17 cellular contexts compared by ENCODE assay signal in genomic region chr19:45408121-45408520, GRCh38. TPM values are rescaled to one million over a fixed set of nuclear protein-coding genes. Genes with fewer than 3 reads are reported as not detected.
DNase-seq lines count a peak whose midpoint lies in the region; ATAC-seq and TF ChIP-seq lines count a peak whose summit lies in the region.
"Had no signal": no experiment of that assay in that cellular context is flagged by ENCODE, and none has a peak within 500 bp of the region (broad histone marks: within the 10 kb centered on the region; RNA-seq: fewer than 3 reads in every experiment).

No MANE protein-coding gene starts in this region.

- H3K9me3 ChIP-seq in OCI-LY1 (ENCODE audit: low read length) (no peaks in the 10 kb centered on the region), mammary epithelial cell (replicated peaks; ENCODE audit: insufficient read depth, low read length) (no peaks in the 10 kb centered on the region), testis (no peaks in the 10 kb centered on the region)
- H3K9me3 ChIP-seq: esophagus squamous epithelium, pancreas had no signal

- H3K36me3 ChIP-seq in OCI-LY1 (ENCODE audit: insufficient read depth, low read length) = peaks cover 21% of the 10 kb centered on the region
- H3K36me3 ChIP-seq in mammary epithelial cell (ENCODE audit: insufficient read depth, low read length) = peaks cover 4% of the 10 kb centered on the region
- no peaks in the 10 kb centered on the region for H3K36me3 ChIP-seq in testis (ENCODE audit: low read depth, missing control alignments)
- H3K36me3 ChIP-seq: pancreas had no signal

- dilution Hi-C loops in mammary epithelial cell (cut with HindIII; ENCODE audit: low sequenced_read_pairs) = loop anchor here (10.0 kb wide), 2 partner anchors 63 to 173 kb away; partner anchors contain the start of gene KLC3

- H3K27me3 Mint-ChIP-seq in activated naive CD4-positive, alpha-beta T cell treated with anti-CD3 and anti-CD28 coated beads for 36 hours (ENCODE audit: low read depth) = peaks cover 19% of the 10 kb centered on the region

- no peak for DNase-seq in activated naive CD4-positive, alpha-beta T cell treated with anti-CD3 and anti-CD28 coated beads for 36 hours
- no peak for DNase-seq in activated naive CD4-positive, alpha-beta T cell treated with anti-CD3 and anti-CD28 coated beads, Interleukin-2, amount 50 U/mL, for 16 hours
- DNase-seq in mammary epithelial cell (no peak), testis (no peak), COR-L47 (lab: John Stamatoyannopoulos, UW) (no peak)
- DNase-seq in stimulated activated effector memory CD8-positive, alpha-beta T cell treated with anti-CD3 and anti-CD28 coated beads, Interleukin-12 subunit alpha, Interleukin-12 subunit beta, amount 100 ng/mL, for 72 hours (ENCODE audit: low spot score in 2 of 2) = no peak
- DNase-seq: activated CD8-positive, alpha-beta memory T cell treated with anti-CD3 and anti-CD28 coated beads for 24 hours; amniotic stem cell; DMS79; esophagus squamous epithelium; NCI-H1417; stimulated activated CD4-positive, alpha-beta T cell treated with anti-CD3 and anti-CD28 coated beads, Interleukin-15, amount 100 ng/mL, for 24 hours; trophoblast cell had no signal

- H3K4me1 ChIP-seq in OCI-LY1 (ENCODE audit: insufficient read depth, low read length, severe bottlenecking) = peaks cover 45% of the 10 kb centered on the region
- H3K4me1 ChIP-seq in mammary epithelial cell (ENCODE audit: insufficient read depth, low read length) = peaks cover 8% of the 10 kb centered on the region
- peaks cover 22% of the 10 kb centered on the region for H3K4me1 ChIP-seq in testis

- H3K4me3 Mint-ChIP-seq in activated naive CD4-positive, alpha-beta T cell treated with anti-CD3 and anti-CD28 coated beads for 36 hours = peak overlapping the region; percentile 44
- peak overlapping the region; percentile 87 for H3K4me3 Mint-ChIP-seq in stimulated activated effector memory CD8-positive, alpha-beta T cell treated with anti-CD3 and anti-CD28 coated beads, Interleukin-12 subunit alpha, Interleukin-12 subunit beta, amount 100 ng/mL, for 72 hours

- no peaks in the 10 kb centered on the region for H3K9me3 Mint-ChIP-seq in activated naive CD4-positive, alpha-beta T cell treated with anti-CD3 and anti-CD28 coated beads for 36 hours
- H3K9me3 Mint-ChIP-seq in stimulated activated effector memory CD8-positive, alpha-beta T cell treated with anti-CD3 and anti-CD28 coated beads, Interleukin-12 subunit alpha, Interleukin-12 subunit beta, amount 100 ng/mL, for 72 hours = no peaks in the 10 kb centered on the region

- CTCF ChIA-PET in activated naive CD4-positive, alpha-beta T cell treated with anti-CD3 and anti-CD28 coated beads for 36 hours (lab: Charles Lee) = interaction anchor here (1.0 to 1.4 kb wide), 2 partner anchors 31 to 71 kb away, joined by 3 to 4 read pairs; no protein-coding TSS in a partner anchor
- CTCF ChIA-PET in mammary epithelial cell (lab: Charles Lee; ENCODE audit: low non-redundant PET) = no interaction called here

- no TSS peak for BruUV-seq in mammary epithelial cell (replicated peaks; lab: Mats Ljungman, UMichigan)

- peaks cover 41% of the 10 kb centered on the region for H3K4me1 Mint-ChIP-seq in activated naive CD4-positive, alpha-beta T cell treated with anti-CD3 and anti-CD28 coated beads for 36 hours (ENCODE audit: low read depth)
- peaks cover 56% of the 10 kb centered on the region for H3K4me1 Mint-ChIP-seq in stimulated activated effector memory CD8-positive, alpha-beta T cell treated with anti-CD3 and anti-CD28 coated beads, Interleukin-12 subunit alpha, Interleukin-12 subunit beta, amount 100 ng/mL, for 72 hours

- H3K36me3 Mint-ChIP-seq in activated naive CD4-positive, alpha-beta T cell treated with anti-CD3 and anti-CD28 coated beads for 36 hours (ENCODE audit: low read depth) = peaks cover 29% of the 10 kb centered on the region
- H3K36me3 Mint-ChIP-seq in stimulated activated effector memory CD8-positive, alpha-beta T cell treated with anti-CD3 and anti-CD28 coated beads, Interleukin-12 subunit alpha, Interleukin-12 subunit beta, amount 100 ng/mL, for 72 hours = peaks cover 72% of the 10 kb centered on the region

- intact Hi-C loops in activated naive CD4-positive, alpha-beta T cell treated with anti-CD3 and anti-CD28 coated beads for 36 hours (cut with micrococcal nuclease) = no loop called here
- intact Hi-C loops in mammary epithelial cell (cut with micrococcal nuclease) (loop anchor here (10.0 kb wide), 3 partner anchors 167 to 237 kb away; no protein-coding TSS in a partner anchor), testis (cut with DNase I; ENCODE audit: low total_unique reads) (no loop called here)

- H3K27me3 ChIP-seq in OCI-LY1 (ENCODE audit: insufficient read depth, low read length) = no peaks in the 10 kb centered on the region
- no peaks in the 10 kb centered on the region for H3K27me3 ChIP-seq in mammary epithelial cell (ENCODE audit: insufficient read depth, low read length)
- H3K27me3 ChIP-seq in testis = no peaks in the 10 kb centered on the region
- H3K27me3 ChIP-seq: pancreas had no signal

- peak overlapping the region; percentile 68; the same call in 1 of the 2 replicates for H3K4me2 ChIP-seq in OCI-LY1 (ENCODE audit: low read length)
- peak overlapping the region; percentile 6 for H3K4me2 ChIP-seq in mammary epithelial cell (ENCODE audit: insufficient read depth, low read depth, low read length)

- no peak overlapping the region for H3K27ac Mint-ChIP-seq in activated naive CD4-positive, alpha-beta T cell treated with anti-CD3 and anti-CD28 coated beads for 36 hours
- H3K27ac Mint-ChIP-seq in stimulated activated effector memory CD8-positive, alpha-beta T cell treated with anti-CD3 and anti-CD28 coated beads, Interleukin-12 subunit alpha, Interleukin-12 subunit beta, amount 100 ng/mL, for 72 hours = peak overlapping the region; percentile 63

- H3K27ac ChIP-seq in OCI-LY1 (ENCODE audit: low read depth, low read length, poor library complexity, severe bottlenecking) = no peak overlapping the region
- no peak overlapping the region for H3K27ac ChIP-seq in mammary epithelial cell (ENCODE audit: insufficient read depth, low read depth, low read length)
- peak overlapping the region in 1 of 2 donors; percentile 46 for H3K27ac ChIP-seq in testis
- H3K27ac ChIP-seq: esophagus squamous epithelium, pancreas had no signal

- H3K9ac ChIP-seq in OCI-LY1 (ENCODE audit: low read length) (no peak overlapping the region), mammary epithelial cell (ENCODE audit: insufficient read depth, low read length) (no peak overlapping the region)

- H3F3A ChIP-seq in OCI-LY1 (ENCODE audit: insufficient read depth, low read length) = no peaks in the 10 kb centered on the region

- H3K4me3 ChIP-seq in OCI-LY1 (ENCODE audit: low read depth, low read length, poor library complexity, severe bottlenecking) = peak overlapping the region; percentile 84
- no peak overlapping the region for H3K4me3 ChIP-seq in mammary epithelial cell (replicated peaks in 1 of 3; ENCODE audit: insufficient read depth in 1 of 3, low read depth in 2 of 3, low read length in 3 of 3)
- H3K4me3 ChIP-seq in testis = no peak overlapping the region

- no peak for ATAC-seq in stimulated activated effector memory CD8-positive, alpha-beta T cell treated with anti-CD3 and anti-CD28 coated beads, Interleukin-12 subunit alpha, Interleukin-12 subunit beta, amount 100 ng/mL, for 72 hours
- no peak for ATAC-seq in HG03097 (IDR thresholded peaks at IDR 0.05; ENCODE audit: low FRiP score, unreplicated experiment)
- ATAC-seq: Panc1, pancreas had no signal

- H3K9me2 ChIP-seq in OCI-LY1 (ENCODE audit: low read depth, low read length) = no peaks in the 10 kb centered on the region

- WGBS in mammary epithelial cell (ENCODE audit: low coverage, missing lambda C conversion rate) = 84% methylated on average over 6 of the region's 8 CpGs
- 88 to 94% methylated on average over 7 to 8 of the region's 8 CpGs for WGBS in testis, 2 donors

- H3K79me2 ChIP-seq in OCI-LY1 (ENCODE audit: insufficient read depth, low read length) (peaks cover 6% of the 10 kb centered on the region; the same call in 1 of the 2 replicates), mammary epithelial cell (ENCODE audit: insufficient read depth, low read length) (peaks cover 50% of the 10 kb centered on the region)

- H2AFZ ChIP-seq in OCI-LY1 (ENCODE audit: low read length) (no peak overlapping the region), mammary epithelial cell (ENCODE audit: low read depth, low read length) (no peak overlapping the region)

- H4K20me1 ChIP-seq in OCI-LY1 (ENCODE audit: insufficient read depth, low read length) (no peaks in the 10 kb centered on the region), mammary epithelial cell (ENCODE audit: insufficient read depth, low read length) (no peaks in the 10 kb centered on the region)

- TF ChIP-seq POLR2A in testis (IDR thresholded peaks at IDR 0.05) = no peak

- in situ Hi-C loops in mammary epithelial cell (cut with MboI; ENCODE audit: low sequenced_read_pairs in 2 of 2) = no loop called here

- TF ChIP-seq CTCF in OCI-LY1 (IDR thresholded peaks at IDR 0.05; ENCODE audit: low read length) (no peak), mammary epithelial cell (conservative IDR thresholded peaks at IDR 0.05 in 1 of 2, IDR thresholded peaks at IDR 0.05 in 1 of 2; ENCODE audit: extremely low read depth in 1 of 2, insufficient read depth in 1 of 2, low read depth in 1 of 2, low read length in 2 of 2) (no peak), testis (IDR thresholded peaks at IDR 0.05) (no peak)

RNA-seq across cellular contexts. Expression of gene POLR1G, which starts 1.7 kb away (rescaled TPM):
- 1 to 10 TPM; 7.4 to 7.6 TPM for total RNA-seq in activated naive CD4-positive, alpha-beta T cell treated with anti-CD3 and anti-CD28 coated beads for 36 hours
- total RNA-seq in mammary epithelial cell = 10 to 100 TPM; 11.7 to 16.9 TPM
- polyA plus RNA-seq in mammary epithelial cell = 15.0 TPM
- 12.6 TPM for polyA minus RNA-seq in mammary epithelial cell
- total RNA-seq in testis = 10 to 100 TPM; 10.2 to 12.1 TPM
- polyA plus RNA-seq in testis (ENCODE audit: insufficient read depth, low read depth, low replicate concordance) = 5.8 TPM

RNA-seq across cellular contexts. Expression of gene PPP1R13L, which starts 3.3 kb away (rescaled TPM):
- 1 to 10 TPM; 4.0 to 4.8 TPM for total RNA-seq in activated naive CD4-positive, alpha-beta T cell treated with anti-CD3 and anti-CD28 coated beads for 36 hours
- 100 to 1,000 TPM in 1 of 2 donors, 10 to 100 TPM in 1; 75.8 to 254 TPM for total RNA-seq in mammary epithelial cell
- polyA plus RNA-seq in mammary epithelial cell = 77.1 TPM
- 84.7 TPM for polyA minus RNA-seq in mammary epithelial cell
- 10 to 100 TPM in 1 of 2 donors, 1 to 10 TPM in 1; 9.7 to 12.2 TPM for total RNA-seq in testis
- polyA plus RNA-seq in testis (ENCODE audit: insufficient read depth, low read depth, low replicate concordance) = 13.3 TPM

RNA-seq across cellular contexts. Expression of gene ERCC1, which starts 15.6 kb away (rescaled TPM):
- 10 to 100 TPM; 28.9 to 30.7 TPM for total RNA-seq in activated naive CD4-positive, alpha-beta T cell treated with anti-CD3 and anti-CD28 coated beads for 36 hours
- total RNA-seq in mammary epithelial cell = 100 to 1,000 TPM in 1 of 2 donors, 10 to 100 TPM in 1; 81.9 to 316 TPM
- 224 TPM for polyA plus RNA-seq in mammary epithelial cell
- polyA minus RNA-seq in mammary epithelial cell = 242 TPM
- total RNA-seq in testis = 10 to 100 TPM; 71.8 to 95.7 TPM
- polyA plus RNA-seq in testis (ENCODE audit: insufficient read depth, low read depth, low replicate concordance) = 112 TPM

RNA-seq across cellular contexts. Expression of gene ERCC2, which starts 37.7 kb away (rescaled TPM):
- total RNA-seq in activated naive CD4-positive, alpha-beta T cell treated with anti-CD3 and anti-CD28 coated beads for 36 hours = 10 to 100 TPM; 20.6 to 22.9 TPM
- total RNA-seq in mammary epithelial cell (10 to 100 TPM; 17.7 to 26.3 TPM), testis (10 to 100 TPM; 46.4 to 49.8 TPM)
- polyA plus RNA-seq in mammary epithelial cell (17.4 TPM), testis (ENCODE audit: insufficient read depth, low read depth, low replicate concordance) (37.5 TPM)
- 31.9 TPM for polyA minus RNA-seq in mammary epithelial cell

RNA-seq across cellular contexts. Expression of gene FOSB, which starts 59.7 kb away (rescaled TPM):
- total RNA-seq in activated naive CD4-positive, alpha-beta T cell treated with anti-CD3 and anti-CD28 coated beads for 36 hours = 1 to 10 TPM; 8.0 to 8.7 TPM
- total RNA-seq in mammary epithelial cell (10 to 100 TPM in 1 of 2 donors, 1 to 10 TPM in 1; 1.8 to 49.1 TPM), testis (1 to 10 TPM; 1.2 to 3.9 TPM)
- polyA plus RNA-seq in mammary epithelial cell (2.6 TPM), testis (ENCODE audit: insufficient read depth, low read depth, low replicate concordance) (22.7 TPM)
- 27.0 TPM for polyA minus RNA-seq in mammary epithelial cell

Comparison
In these comparisons a context has a peak if more than half of its experiments do, and no peak if none do; other contexts are left out.
1. RNA of gene PPP1R13L, which starts 3.3 kb away (total RNA-seq): 75.8 to 254 TPM in mammary epithelial cell; 9.7 to 12.2 TPM in testis and 4.0 to 4.8 TPM in activated naive CD4-positive, alpha-beta T cell treated with anti-CD3 and anti-CD28 coated beads for 36 hours; every median in the first group is over 4 times any median in the second.